ENCODE assay signal across 23 cellular contexts in the genomic region with DNA sequence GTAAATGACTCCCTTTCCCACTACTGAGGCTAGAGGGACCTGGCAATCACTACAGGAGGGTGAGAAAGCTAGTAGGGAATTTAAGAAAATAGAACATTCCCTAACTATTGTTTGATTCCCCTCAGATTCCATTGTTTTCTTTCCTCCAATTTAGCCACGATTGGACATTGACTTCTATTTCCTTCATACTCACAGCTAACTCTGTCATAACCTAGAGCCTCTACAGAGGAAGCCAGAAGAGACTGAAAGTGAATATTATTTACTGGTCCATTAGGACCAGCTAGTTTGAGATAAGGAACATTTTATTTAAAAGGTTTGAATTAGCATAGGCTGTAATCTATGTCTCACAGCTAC. TPM values are rescaled to one million over a fixed set of nuclear protein-coding genes. Genes with fewer than 3 reads are reported as not detected.
DNase-seq lines count a peak whose midpoint lies in the region; ATAC-seq, FAIRE-seq and TF ChIP-seq lines count a peak whose summit lies in the region.
"Had no signal": no experiment of that assay in that cellular context is flagged by ENCODE, and none has a peak within 500 bp of the region (broad histone marks: within the 10 kb centered on the region; RNA-seq: fewer than 3 reads in every experiment).

No MANE protein-coding gene starts in this region.

- peaks cover under 1% of the 10 kb centered on the region for H3K27me3 Mint-ChIP-seq in GM23338 (ENCODE audit: insufficient read depth, low read depth, poor library complexity)
- H3K27me3 Mint-ChIP-seq in astrocyte (ENCODE audit: low read depth, unreplicated experiment): no peaks in the 10 kb centered on the region
- H3K27me3 Mint-ChIP-seq in natural killer cell treated with Interleukin-12 subunit alpha and Interleukin-12 subunit beta and Interleukin-15 and Interleukin-18, amount 100 ng/mL, for 72 hours: no peaks in the 10 kb centered on the region
- no peaks in the 10 kb centered on the region for H3K27me3 Mint-ChIP-seq in T-helper 17 cell
- H3K27me3 Mint-ChIP-seq: activated naive CD8-positive, alpha-beta T cell; CD4-positive, alpha-beta memory T cell had no signal

- H3K36me3 ChIP-seq in A673 (ENCODE audit: insufficient read depth, low read length, poor library complexity, severe bottlenecking): peaks cover 95% of the 10 kb centered on the region
- H3K36me3 ChIP-seq in GM23338 (ENCODE audit: insufficient read depth): peaks cover 49% of the 10 kb centered on the region
- peaks cover 76% of the 10 kb centered on the region for H3K36me3 ChIP-seq in astrocyte (ENCODE audit: insufficient read depth, low read length)

- H3K9me3 Mint-ChIP-seq in GM23338 (no peaks in the 10 kb centered on the region), astrocyte (ENCODE audit: unreplicated experiment) (no peaks in the 10 kb centered on the region)
- H3K9me3 Mint-ChIP-seq in natural killer cell treated with Interleukin-12 subunit alpha and Interleukin-12 subunit beta and Interleukin-15 and Interleukin-18, amount 100 ng/mL, for 72 hours: no peaks in the 10 kb centered on the region
- H3K9me3 Mint-ChIP-seq: CD4-positive, alpha-beta memory T cell had no signal

- peaks cover 4% of the 10 kb centered on the region for H3K4me1 ChIP-seq in A673 (ENCODE audit: insufficient read depth, low read length, poor library complexity, severe bottlenecking)
- no peaks in the 10 kb centered on the region for H3K4me1 ChIP-seq in GM23338 (ENCODE audit: insufficient read depth)
- no peaks in the 10 kb centered on the region for H3K4me1 ChIP-seq in astrocyte (ENCODE audit: insufficient read depth, low read length)
- H3K4me1 ChIP-seq: gastrocnemius medialis had no signal

- H3K27ac Mint-ChIP-seq in GM23338 (no peak overlapping the region), astrocyte (ENCODE audit: unreplicated experiment) (peak overlapping the region; percentile 41), T-helper 17 cell (no peak overlapping the region)
- peak overlapping the region; percentile 57 to 65 for H3K27ac Mint-ChIP-seq in natural killer cell treated with Interleukin-12 subunit alpha and Interleukin-12 subunit beta and Interleukin-15 and Interleukin-18, amount 100 ng/mL, for 72 hours

- H3K4me2 ChIP-seq in GM23338 (no peak overlapping the region), astrocyte (ENCODE audit: low read length) (no peak overlapping the region)

- POLR2A ChIA-PET in A673 (lab: Charles Lee; ENCODE audit: low non-redundant PET): no interaction called here

- H3K79me2 ChIP-seq in GM23338 (replicated peaks; ENCODE audit: insufficient read depth) (no peaks in the 10 kb centered on the region), astrocyte (ENCODE audit: insufficient read depth, low read length) (peaks cover 18% of the 10 kb centered on the region)

- H3K4me1 Mint-ChIP-seq in GM23338: 0 out of 3 replicates have a peak, but pooled peaks cover 3% of the 10 kb centered on the region
- peaks cover 3% of the 10 kb centered on the region for H3K4me1 Mint-ChIP-seq in astrocyte (ENCODE audit: low read depth, unreplicated experiment)
- peaks cover 6 to 18% of the 10 kb centered on the region in 2 donors for H3K4me1 Mint-ChIP-seq in natural killer cell treated with Interleukin-12 subunit alpha and Interleukin-12 subunit beta and Interleukin-15 and Interleukin-18, amount 100 ng/mL, for 72 hours (ENCODE audit: low read depth in 2 of 2)
- peaks cover 10% of the 10 kb centered on the region for H3K4me1 Mint-ChIP-seq in T-helper 17 cell

- CTCF ChIA-PET in A673 (lab: Charles Lee): no interaction called here

- H3K9ac ChIP-seq in astrocyte (ENCODE audit: low read length): no peak overlapping the region

- H3K4me3 Mint-ChIP-seq in GM23338 (no peak overlapping the region), astrocyte (ENCODE audit: unreplicated experiment) (no peak overlapping the region), T-helper 17 cell (no peak overlapping the region)
- no peak overlapping the region for H3K4me3 Mint-ChIP-seq in natural killer cell treated with Interleukin-12 subunit alpha and Interleukin-12 subunit beta and Interleukin-15 and Interleukin-18, amount 100 ng/mL, for 72 hours
- H3K4me3 Mint-ChIP-seq: activated naive CD8-positive, alpha-beta T cell; CD4-positive, alpha-beta memory T cell had no signal

- intact Hi-C loops in A673 (cut with micrococcal nuclease; ENCODE audit: unreplicated experiment): no loop called here

- BruUV-seq in A673 (replicated peaks; lab: Mats Ljungman, UMichigan): no TSS peak

- H3K36me3 Mint-ChIP-seq in GM23338 (ENCODE audit: low read depth): peaks cover 85% of the 10 kb centered on the region
- H3K36me3 Mint-ChIP-seq in astrocyte (ENCODE audit: low read depth, unreplicated experiment): peaks cover 18% of the 10 kb centered on the region
- peaks cover 27% of the 10 kb centered on the region for H3K36me3 Mint-ChIP-seq in natural killer cell treated with Interleukin-12 subunit alpha and Interleukin-12 subunit beta and Interleukin-15 and Interleukin-18, amount 100 ng/mL, for 72 hours
- peaks cover 5% of the 10 kb centered on the region for H3K36me3 Mint-ChIP-seq in T-helper 17 cell (ENCODE audit: low read depth)

- TF ChIP-seq CTCF in A673 (conservative IDR thresholded peaks at IDR 0.05; ENCODE audit: low read depth, low read length) (no peak), GM23338 (conservative IDR thresholded peaks at IDR 0.05; ENCODE audit: low read depth in 2 of 2) (no peak), astrocyte (IDR thresholded peaks at IDR 0.05; ENCODE audit: insufficient read depth, low read depth, low read length) (no peak)

- FAIRE-seq in astrocyte (lab: Jason Lieb, UNC): no peak
- FAIRE-seq: kidney had no signal

- no peak overlapping the region for H3K4me3 ChIP-seq in A673 (ENCODE audit: low read depth, low read length, poor library complexity, severe bottlenecking)
- H3K4me3 ChIP-seq in GM23338: no peak overlapping the region
- H3K4me3 ChIP-seq in astrocyte (ENCODE audit: insufficient read depth, low read depth, low read length): no peak overlapping the region
- H3K4me3 ChIP-seq: esophagus squamous epithelium, gastrocnemius medialis, lung had no signal

- H2AFZ ChIP-seq in GM23338 (no peak overlapping the region), astrocyte (ENCODE audit: low read depth, low read length) (no peak overlapping the region)

- no peak for DNase-seq in A673 (ENCODE audit: low spot score)
- no peak for DNase-seq in GM23338 (ENCODE audit: low spot score)
- DNase-seq in astrocyte (ENCODE audit: low read depth): no peak
- DNase-seq in natural killer cell treated with Interleukin-12 subunit alpha and Interleukin-12 subunit beta and Interleukin-15 and Interleukin-18, amount 100 ng/mL, for 72 hours (ENCODE audit: low spot score): no peak
- DNase-seq in NCI-H1436 (lab: John Stamatoyannopoulos, UW): no peak
- no peak for DNase-seq in T-helper 17 cell
- no peak for DNase-seq in substantia nigra (lab: John Stamatoyannopoulos, UW)
- DNase-seq: activated CD4-positive, CD25-positive, alpha-beta regulatory T cell treated with anti-CD3 and anti-CD28 coated beads, Interleukin-2, amount 50 U/mL, for 72 hours; activated CD8-positive, alpha-beta memory T cell treated with anti-CD3 and anti-CD28 coated beads for 24 hours; CD4-positive, alpha-beta memory T cell; cerebellar nuclear complex; DMS153; effector memory CD4-positive, alpha-beta T cell; esophagus squamous epithelium; gastrocnemius medialis; H7; KG1; kidney; NCI-H146 had no signal

- H3K9me3 ChIP-seq in A673 (ENCODE audit: low read depth, low read length, poor library complexity, severe bottlenecking) (no peaks in the 10 kb centered on the region), astrocyte (ENCODE audit: insufficient read depth, low read depth, low read length) (no peaks in the 10 kb centered on the region), T-helper 17 cell (ENCODE audit: control insufficient read depth, low read length, poor library complexity, severe bottlenecking) (no peaks in the 10 kb centered on the region)
- H3K9me3 ChIP-seq: esophagus squamous epithelium, gastrocnemius medialis had no signal

- peak overlapping the region; percentile 61 for H3K27ac ChIP-seq in A673 (ENCODE audit: low read depth, low read length, poor library complexity, severe bottlenecking)
- peak overlapping the region; percentile 69 for H3K27ac ChIP-seq in GM23338 (ENCODE audit: low read depth)
- no peak overlapping the region for H3K27ac ChIP-seq in astrocyte (ENCODE audit: low read depth, low read length)
- no peak overlapping the region for H3K27ac ChIP-seq in substantia nigra (ENCODE audit: low read depth, low read length, poor library complexity, severe bottlenecking)
- H3K27ac ChIP-seq: gastrocnemius medialis had no signal

- ATAC-seq in GM23338 (no peak), T-helper 17 cell (no peak)
- no peak for ATAC-seq in natural killer cell treated with Interleukin-12 subunit alpha and Interleukin-12 subunit beta and Interleukin-15 and Interleukin-18, amount 100 ng/mL, for 72 hours
- ATAC-seq: gastrocnemius medialis had no signal

- H3F3A ChIP-seq in GM23338 (replicated peaks; ENCODE audit: low read depth): peaks cover 45% of the 10 kb centered on the region

- H3K27me3 ChIP-seq in A673 (replicated peaks; ENCODE audit: insufficient read depth, low read depth, low read length, poor library complexity) (no peaks in the 10 kb centered on the region), GM23338 (ENCODE audit: insufficient read depth) (no peaks in the 10 kb centered on the region), astrocyte (ENCODE audit: insufficient read depth, low read length) (no peaks in the 10 kb centered on the region)
- H3K27me3 ChIP-seq: esophagus squamous epithelium, gastrocnemius medialis had no signal

- peaks cover 32% of the 10 kb centered on the region for H4K20me1 ChIP-seq in GM23338 (replicated peaks; ENCODE audit: insufficient read depth)
- peaks cover 69% of the 10 kb centered on the region for H4K20me1 ChIP-seq in astrocyte (ENCODE audit: insufficient read depth, low read length)

- no peaks in the 10 kb centered on the region for H3K9me2 ChIP-seq in GM23338 (ENCODE audit: insufficient read depth)

RNA-seq across cellular contexts. Expression of gene SNF8, which starts 14.9 kb away (rescaled TPM):
- 177 and 188 TPM in 2 replicates for total RNA-seq in A673 (2021)
- 88.5 and 114 TPM in 2 replicates for total RNA-seq in GM23338 (2014; rRNA removed; shearing (Covaris generic))
- polyA plus RNA-seq in GM23338 (2016; fragmentation: Nextera tagmentation; extraction: Ambion mirVana): 103 and 113 TPM in 2 replicates
- total RNA-seq in astrocyte: 162 and 168 TPM in 2 replicates
- total RNA-seq in natural killer cell treated with Interleukin-12 subunit alpha and Interleukin-12 subunit beta and Interleukin-15 and Interleukin-18, amount 100 ng/mL, for 72 hours: 100 to 1,000 TPM; 116 to 148 TPM
- total RNA-seq in T-helper 17 cell: 10 to 100 TPM; 53.8 to 70.6 TPM

RNA-seq across cellular contexts. Expression of gene UBE2Z, which starts 21.6 kb away (rescaled TPM):
- total RNA-seq in A673 (2021) (108 and 114 TPM in 2 replicates), astrocyte (102 and 103 TPM in 2 replicates), T-helper 17 cell (10 to 100 TPM; 78.9 to 84.5 TPM)
- total RNA-seq in GM23338 (2014; rRNA removed; shearing (Covaris generic)): 74.1 and 78.5 TPM in 2 replicates
- polyA plus RNA-seq in GM23338 (2016; fragmentation: Nextera tagmentation; extraction: Ambion mirVana): 30.1 and 34.1 TPM in 2 replicates
- 100 to 1,000 TPM; 109 to 130 TPM for total RNA-seq in natural killer cell treated with Interleukin-12 subunit alpha and Interleukin-12 subunit beta and Interleukin-15 and Interleukin-18, amount 100 ng/mL, for 72 hours

RNA-seq across cellular contexts. Expression of gene ATP5MC1, which starts 37.2 kb away (rescaled TPM):
- total RNA-seq in A673 (2021) (132 and 136 TPM in 2 replicates), astrocyte (52.0 and 55.8 TPM in 2 replicates), T-helper 17 cell (10 to 100 TPM; 17.3 to 25.7 TPM)
- 123 and 157 TPM in 2 replicates for total RNA-seq in GM23338 (2014; rRNA removed; shearing (Covaris generic))
- polyA plus RNA-seq in GM23338 (2016; fragmentation: Nextera tagmentation; extraction: Ambion mirVana): 450 and 456 TPM in 2 replicates
- total RNA-seq in natural killer cell treated with Interleukin-12 subunit alpha and Interleukin-12 subunit beta and Interleukin-15 and Interleukin-18, amount 100 ng/mL, for 72 hours: 100 to 1,000 TPM in 1 of 2 donors, 10 to 100 TPM in 1; 66.5 to 102 TPM

RNA-seq across cellular contexts. Expression of gene GIP, which starts 38.6 kb away (rescaled TPM):
- total RNA-seq in A673 (2021) (0.88 and 1.1 TPM in 2 replicates), astrocyte (not detected in 2 replicates), T-helper 17 cell (not detected)
- total RNA-seq in GM23338 (2014; rRNA removed; shearing (Covaris generic)): not detected in 2 replicates
- 0.43 and 1.3 TPM in 2 replicates for polyA plus RNA-seq in GM23338 (2016; fragmentation: Nextera tagmentation; extraction: Ambion mirVana)
- not detected for total RNA-seq in natural killer cell treated with Interleukin-12 subunit alpha and Interleukin-12 subunit beta and Interleukin-15 and Interleukin-18, amount 100 ng/mL, for 72 hours
- total RNA-seq: CD4-positive, alpha-beta memory T cell; esophagus squamous epithelium; gastrocnemius medialis; kidney; lung; osteoblast; ureter had no signal
- polyA plus RNA-seq: CD4-positive, alpha-beta memory T cell; lung had no signal

Comparison
In these comparisons a context has a peak if more than half of its experiments do, and no peak if none do; other contexts are left out.
1. H3K27ac ChIP-seq: peak in A673 (single experiment) and GM23338 (single experiment); none in astrocyte (single experiment) and substantia nigra (single experiment).
2. H3K27ac Mint-ChIP-seq: peak in astrocyte (single experiment) and natural killer cell treated with Interleukin-12 subunit alpha and Interleukin-12 subunit beta and Interleukin-15 and Interleukin-18, amount 100 ng/mL, for 72 hours (2 of 2); none in GM23338 (single experiment) and T-helper 17 cell (single experiment).